ENCODE assay signal across 1 cellular context in the genomic region with DNA sequence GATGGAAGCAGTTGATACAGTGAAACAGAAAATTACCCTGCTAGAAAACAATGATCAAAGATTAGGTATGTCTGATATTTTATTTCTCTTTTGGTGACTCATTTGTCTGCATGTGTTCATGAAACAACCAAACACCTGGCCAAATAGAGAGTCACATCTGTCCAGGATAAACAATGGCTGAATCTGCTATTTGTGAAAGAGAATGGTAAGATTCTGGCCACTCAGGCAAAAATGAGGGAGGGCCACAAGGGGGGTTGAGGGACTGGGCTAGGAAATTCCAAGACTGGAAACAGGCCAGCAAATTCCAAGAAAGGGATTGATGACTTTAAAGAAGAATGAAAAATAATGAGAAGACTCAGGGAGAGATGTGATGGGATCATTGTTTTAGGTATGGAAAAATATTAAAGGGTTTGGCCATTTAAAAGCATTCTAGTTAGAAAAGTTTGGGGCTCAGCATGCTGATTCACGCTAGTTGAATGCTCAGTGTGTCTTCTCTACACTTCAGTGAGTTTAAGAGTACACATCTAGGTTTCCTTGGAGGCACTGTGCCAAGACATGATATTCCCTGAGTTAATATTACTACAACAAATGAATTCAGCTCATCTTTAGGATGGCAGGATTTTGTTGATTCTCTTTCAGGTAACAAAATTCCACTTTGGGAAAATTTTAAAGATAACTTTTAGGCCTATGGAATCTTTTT.
TF ChIP-seq lines count a peak whose summit lies in the region.

No MANE protein-coding gene starts in this region.

TF ChIP-seq in GM23338, 12 proteins besides CTCF, POLR2A, EP300 and RAD21 (continued from another document):
- TF ChIP-seq, protein P1, sequence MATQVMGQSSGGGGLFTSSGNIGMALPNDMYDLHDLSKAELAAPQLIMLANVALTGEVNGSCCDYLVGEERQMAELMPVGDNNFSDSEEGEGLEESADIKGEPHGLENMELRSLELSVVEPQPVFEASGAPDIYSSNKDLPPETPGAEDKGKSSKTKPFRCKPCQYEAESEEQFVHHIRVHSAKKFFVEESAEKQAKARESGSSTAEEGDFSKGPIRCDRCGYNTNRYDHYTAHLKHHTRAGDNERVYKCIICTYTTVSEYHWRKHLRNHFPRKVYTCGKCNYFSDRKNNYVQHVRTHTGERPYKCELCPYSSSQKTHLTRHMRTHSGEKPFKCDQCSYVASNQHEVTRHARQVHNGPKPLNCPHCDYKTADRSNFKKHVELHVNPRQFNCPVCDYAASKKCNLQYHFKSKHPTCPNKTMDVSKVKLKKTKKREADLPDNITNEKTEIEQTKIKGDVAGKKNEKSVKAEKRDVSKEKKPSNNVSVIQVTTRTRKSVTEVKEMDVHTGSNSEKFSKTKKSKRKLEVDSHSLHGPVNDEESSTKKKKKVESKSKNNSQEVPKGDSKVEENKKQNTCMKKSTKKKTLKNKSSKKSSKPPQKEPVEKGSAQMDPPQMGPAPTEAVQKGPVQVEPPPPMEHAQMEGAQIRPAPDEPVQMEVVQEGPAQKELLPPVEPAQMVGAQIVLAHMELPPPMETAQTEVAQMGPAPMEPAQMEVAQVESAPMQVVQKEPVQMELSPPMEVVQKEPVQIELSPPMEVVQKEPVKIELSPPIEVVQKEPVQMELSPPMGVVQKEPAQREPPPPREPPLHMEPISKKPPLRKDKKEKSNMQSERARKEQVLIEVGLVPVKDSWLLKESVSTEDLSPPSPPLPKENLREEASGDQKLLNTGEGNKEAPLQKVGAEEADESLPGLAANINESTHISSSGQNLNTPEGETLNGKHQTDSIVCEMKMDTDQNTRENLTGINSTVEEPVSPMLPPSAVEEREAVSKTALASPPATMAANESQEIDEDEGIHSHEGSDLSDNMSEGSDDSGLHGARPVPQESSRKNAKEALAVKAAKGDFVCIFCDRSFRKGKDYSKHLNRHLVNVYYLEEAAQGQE (IDR thresholded peaks at IDR 0.05; ENCODE audit: unreplicated experiment) = no peak
- TF ChIP-seq JUNB (IDR thresholded peaks at IDR 0.05; ENCODE audit: unreplicated experiment) (no peak), CREB1 (CRISPR knock-in tag; IDR thresholded peaks at IDR 0.05; ENCODE audit: low read depth) (no peak), EZH2phosphoT487 (IDR thresholded peaks at IDR 0.05; ENCODE audit: unreplicated experiment) (no peak), ZNF114 (CRISPR knock-in tag; IDR thresholded peaks at IDR 0.05) (no peak), POLR2AphosphoS5 (IDR thresholded peaks at IDR 0.05; ENCODE audit: low read depth) (no peak), STAT1 (IDR thresholded peaks at IDR 0.05; ENCODE audit: unreplicated experiment) (no peak)
- TF ChIP-seq, protein P2, sequence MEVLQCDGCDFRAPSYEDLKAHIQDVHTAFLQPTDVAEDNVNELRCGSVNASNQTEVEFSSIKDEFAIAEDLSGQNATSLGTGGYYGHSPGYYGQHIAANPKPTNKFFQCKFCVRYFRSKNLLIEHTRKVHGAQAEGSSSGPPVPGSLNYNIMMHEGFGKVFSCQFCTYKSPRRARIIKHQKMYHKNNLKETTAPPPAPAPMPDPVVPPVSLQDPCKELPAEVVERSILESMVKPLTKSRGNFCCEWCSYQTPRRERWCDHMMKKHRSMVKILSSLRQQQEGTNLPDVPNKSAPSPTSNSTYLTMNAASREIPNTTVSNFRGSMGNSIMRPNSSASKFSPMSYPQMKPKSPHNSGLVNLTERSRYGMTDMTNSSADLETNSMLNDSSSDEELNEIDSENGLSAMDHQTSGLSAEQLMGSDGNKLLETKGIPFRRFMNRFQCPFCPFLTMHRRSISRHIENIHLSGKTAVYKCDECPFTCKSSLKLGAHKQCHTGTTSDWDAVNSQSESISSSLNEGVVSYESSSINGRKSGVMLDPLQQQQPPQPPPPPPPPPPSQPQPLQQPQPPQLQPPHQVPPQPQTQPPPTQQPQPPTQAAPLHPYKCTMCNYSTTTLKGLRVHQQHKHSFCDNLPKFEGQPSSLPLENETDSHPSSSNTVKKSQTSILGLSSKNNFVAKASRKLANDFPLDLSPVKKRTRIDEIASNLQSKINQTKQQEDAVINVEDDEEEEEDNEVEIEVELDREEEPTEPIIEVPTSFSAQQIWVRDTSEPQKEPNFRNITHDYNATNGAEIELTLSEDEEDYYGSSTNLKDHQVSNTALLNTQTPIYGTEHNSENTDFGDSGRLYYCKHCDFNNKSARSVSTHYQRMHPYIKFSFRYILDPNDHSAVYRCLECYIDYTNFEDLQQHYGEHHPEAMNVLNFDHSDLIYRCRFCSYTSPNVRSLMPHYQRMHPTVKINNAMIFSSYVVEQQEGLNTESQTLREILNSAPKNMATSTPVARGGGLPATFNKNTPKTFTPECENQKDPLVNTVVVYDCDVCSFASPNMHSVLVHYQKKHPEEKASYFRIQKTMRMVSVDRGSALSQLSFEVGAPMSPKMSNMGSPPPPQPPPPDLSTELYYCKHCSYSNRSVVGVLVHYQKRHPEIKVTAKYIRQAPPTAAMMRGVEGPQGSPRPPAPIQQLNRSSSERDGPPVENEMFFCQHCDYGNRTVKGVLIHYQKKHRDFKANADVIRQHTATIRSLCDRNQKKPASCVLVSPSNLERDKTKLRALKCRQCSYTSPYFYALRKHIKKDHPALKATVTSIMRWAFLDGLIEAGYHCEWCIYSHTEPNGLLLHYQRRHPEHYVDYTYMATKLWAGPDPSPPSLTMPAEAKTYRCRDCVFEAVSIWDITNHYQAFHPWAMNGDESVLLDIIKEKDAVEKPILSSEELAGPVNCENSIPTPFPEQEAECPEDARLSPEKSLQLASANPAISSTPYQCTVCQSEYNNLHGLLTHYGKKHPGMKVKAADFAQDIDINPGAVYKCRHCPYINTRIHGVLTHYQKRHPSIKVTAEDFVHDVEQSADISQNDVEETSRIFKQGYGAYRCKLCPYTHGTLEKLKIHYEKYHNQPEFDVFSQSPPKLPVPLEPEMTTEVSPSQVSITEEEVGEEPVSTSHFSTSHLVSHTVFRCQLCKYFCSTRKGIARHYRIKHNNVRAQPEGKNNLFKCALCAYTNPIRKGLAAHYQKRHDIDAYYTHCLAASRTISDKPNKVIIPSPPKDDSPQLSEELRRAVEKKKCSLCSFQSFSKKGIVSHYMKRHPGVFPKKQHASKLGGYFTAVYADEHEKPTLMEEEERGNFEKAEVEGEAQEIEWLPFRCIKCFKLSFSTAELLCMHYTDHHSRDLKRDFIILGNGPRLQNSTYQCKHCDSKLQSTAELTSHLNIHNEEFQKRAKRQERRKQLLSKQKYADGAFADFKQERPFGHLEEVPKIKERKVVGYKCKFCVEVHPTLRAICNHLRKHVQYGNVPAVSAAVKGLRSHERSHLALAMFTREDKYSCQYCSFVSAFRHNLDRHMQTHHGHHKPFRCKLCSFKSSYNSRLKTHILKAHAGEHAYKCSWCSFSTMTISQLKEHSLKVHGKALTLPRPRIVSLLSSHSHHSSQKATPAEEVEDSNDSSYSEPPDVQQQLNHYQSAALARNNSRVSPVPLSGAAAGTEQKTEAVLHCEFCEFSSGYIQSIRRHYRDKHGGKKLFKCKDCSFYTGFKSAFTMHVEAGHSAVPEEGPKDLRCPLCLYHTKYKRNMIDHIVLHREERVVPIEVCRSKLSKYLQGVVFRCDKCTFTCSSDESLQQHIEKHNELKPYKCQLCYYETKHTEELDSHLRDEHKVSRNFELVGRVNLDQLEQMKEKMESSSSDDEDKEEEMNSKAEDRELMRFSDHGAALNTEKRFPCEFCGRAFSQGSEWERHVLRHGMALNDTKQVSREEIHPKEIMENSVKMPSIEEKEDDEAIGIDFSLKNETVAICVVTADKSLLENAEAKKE (CRISPR knock-in tag; IDR thresholded peaks at IDR 0.05) = no peak
